Comparison of ENCODE assay signal across 1 cellular context in genomic region chr3:175338775-175339535, GRCh38.
TF ChIP-seq lines count a peak whose summit lies in the region.

No MANE protein-coding gene starts in this region.

TF ChIP-seq in GM12878, 131 proteins besides CTCF, POLR2A, EP300 and RAD21 (continued from another document):
- TF ChIP-seq NKRF (conservative IDR thresholded peaks at IDR 0.05), result no peak
- no peak for TF ChIP-seq FOXM1 (IDR thresholded peaks at IDR 0.05; ENCODE audit: low read depth, low read length)
- no peak for TF ChIP-seq SMAD1 (IDR thresholded peaks at IDR 0.05; ENCODE audit: low read depth, partially characterized antibody)
- no peak for TF ChIP-seq EED (IDR thresholded peaks at IDR 0.05; ENCODE audit: low read depth)
- no peak for TF ChIP-seq CEBPB (IDR thresholded peaks at IDR 0.05; ENCODE audit: borderline replicate concordance in 1 of 2, low read depth in 2 of 2, low read length in 2 of 2)
- TF ChIP-seq ESRRA (IDR thresholded peaks at IDR 0.05; ENCODE audit: low read length), result no peak
- no peak for TF ChIP-seq CHD1 (IDR thresholded peaks at IDR 0.05; ENCODE audit: low read depth, low read length)
- no peak for TF ChIP-seq BCL11A (IDR thresholded peaks at IDR 0.05; ENCODE audit: low read depth, low read length)
- TF ChIP-seq NR2C2 (IDR thresholded peaks at IDR 0.05; ENCODE audit: borderline replicate concordance, control insufficient read depth, insufficient read length, low read depth), result no peak
- no peak for TF ChIP-seq NFXL1 (IDR thresholded peaks at IDR 0.05; ENCODE audit: borderline replicate concordance)
- no peak for TF ChIP-seq ZNF687 (IDR thresholded peaks at IDR 0.05)
- TF ChIP-seq ELK1 (IDR thresholded peaks at IDR 0.05; ENCODE audit: low read depth, low read length), result no peak
- TF ChIP-seq SIN3A (IDR thresholded peaks at IDR 0.05; ENCODE audit: low read depth, low read length), result no peak
- TF ChIP-seq ATF3 (IDR thresholded peaks at IDR 0.05; ENCODE audit: borderline replicate concordance, extremely low read depth, low read depth, low read length), result no peak
- TF ChIP-seq PKNOX1 (IDR thresholded peaks at IDR 0.05), result no peak
- no peak for TF ChIP-seq ZNF274 (IDR thresholded peaks at IDR 0.05; ENCODE audit: insufficient read depth, insufficient read length)
- TF ChIP-seq SRF (IDR thresholded peaks at IDR 0.05; ENCODE audit: low read depth in 2 of 2, low read length in 2 of 2), result no peak
